ENCODE assay signal across 22 cellular contexts in genomic region chr10:110667620-110668343, GRCh38. TPM values are rescaled to one million over a fixed set of nuclear protein-coding genes. Genes with fewer than 3 reads are reported as not detected.
DNase-seq lines count a peak whose midpoint lies in the region; ATAC-seq and TF ChIP-seq lines count a peak whose summit lies in the region.
"Had no signal": no experiment of that assay in that cellular context is flagged by ENCODE, and none has a peak within 500 bp of the region (broad histone marks: within the 10 kb centered on the region; RNA-seq: fewer than 3 reads in every experiment).

No MANE protein-coding gene starts in this region.

- H3K23ac ChIP-seq in mesendoderm (ENCODE audit: low read length) = no peak overlapping the region

- H3K4me2 ChIP-seq in mesendoderm (ENCODE audit: low read length) (no peak overlapping the region), MM.1S (ENCODE audit: low read depth, low read length) (no peak overlapping the region)

- no peak overlapping the region for H2BK120ac ChIP-seq in mesendoderm (ENCODE audit: low read depth, low read length)

- H3K4me1 ChIP-seq in HUES6 (ENCODE audit: control insufficient read depth, insufficient read depth, low read length) (peaks cover 39% of the 10 kb centered on the region), gastroesophageal sphincter (peaks cover 0 to 10% (median 0%) of the 10 kb centered on the region in 3 donors), mesendoderm (ENCODE audit: control insufficient read depth, low read depth, low read length) (peaks cover 3% of the 10 kb centered on the region), aorta (ENCODE audit: control insufficient read depth in 1 of 2, insufficient read depth in 2 of 2, low read length in 2 of 2) (peaks cover 2 to 6% of the 10 kb centered on the region in 2 donors), MM.1S (ENCODE audit: low read length) (no peaks in the 10 kb centered on the region)
- H3K4me1 ChIP-seq: Caco-2 had no signal

- ATAC-seq in gastroesophageal sphincter (no peak), aorta (ENCODE audit: low FRiP score) (no peak), HG02852 (IDR thresholded peaks at IDR 0.05; ENCODE audit: unreplicated experiment) (no peak)
- ATAC-seq: GM12878 had no signal

- H3F3A ChIP-seq in MM.1S (ENCODE audit: insufficient read depth, low read length) = no peaks in the 10 kb centered on the region

- no peak overlapping the region for H2BK15ac ChIP-seq in mesendoderm (replicated peaks; ENCODE audit: low read depth)

- intact Hi-C loops in aorta (cut with DNase I) = no loop called here

- H3K27ac ChIP-seq in HUES6 (ENCODE audit: low read depth, low read length) = peak overlapping the region; percentile 49; the same call in 1 of the 2 replicates
- H3K27ac ChIP-seq in gastroesophageal sphincter = peak overlapping the region in 3 of 4 donors; percentile 53 to 78 (median 63)
- H3K27ac ChIP-seq in mesendoderm (ENCODE audit: low read depth, low read length) = no peak overlapping the region
- peak overlapping the region; percentile 87 to 98 for H3K27ac ChIP-seq in aorta (ENCODE audit: low read depth in 1 of 2, low read length in 2 of 2)
- no peak overlapping the region for H3K27ac ChIP-seq in MM.1S (ENCODE audit: low read length)
- H3K27ac ChIP-seq: neutrophil, vagina had no signal

- H3K9ac ChIP-seq in HUES6 (ENCODE audit: low read length) (peak overlapping the region; percentile 70), mesendoderm (ENCODE audit: low read length) (no peak overlapping the region), MM.1S (ENCODE audit: low read length) (no peak overlapping the region)

- H2AFZ ChIP-seq in MM.1S (ENCODE audit: low read length) = no peak overlapping the region

- H3K56ac ChIP-seq in mesendoderm (ENCODE audit: low read length) = no peak overlapping the region

- peak overlapping the region; percentile 37 for H3K4me3 ChIP-seq in HUES6 (ENCODE audit: low read depth, low read length)
- no peak overlapping the region for H3K4me3 ChIP-seq in gastroesophageal sphincter
- no peak overlapping the region for H3K4me3 ChIP-seq in mesendoderm (ENCODE audit: low read length)
- H3K4me3 ChIP-seq in aorta (ENCODE audit: low read length in 2 of 2) = no peak overlapping the region
- no peak overlapping the region for H3K4me3 ChIP-seq in MM.1S (ENCODE audit: low read length)
- H3K4me3 ChIP-seq: GM12878, vagina had no signal

- no peaks in the 10 kb centered on the region for H3K9me3 ChIP-seq in HUES6 (ENCODE audit: control insufficient read depth, insufficient read depth, low read depth, low read length)
- no peaks in the 10 kb centered on the region for H3K9me3 ChIP-seq in gastroesophageal sphincter
- no peaks in the 10 kb centered on the region for H3K9me3 ChIP-seq in aorta (ENCODE audit: control insufficient read depth, low read length)
- no peaks in the 10 kb centered on the region for H3K9me3 ChIP-seq in MM.1S (replicated peaks; ENCODE audit: insufficient read depth, low read length)
- H3K9me3 ChIP-seq: Caco-2, neutrophil, vagina had no signal

- no peak overlapping the region for H4K5ac ChIP-seq in mesendoderm (ENCODE audit: low read length)

- no peaks in the 10 kb centered on the region for H3K9me2 ChIP-seq in MM.1S (replicated peaks; ENCODE audit: insufficient read depth, low read length)

- TF ChIP-seq POLR2A in gastroesophageal sphincter (IDR thresholded peaks at IDR 0.05) = no peak

- H3K27me3 ChIP-seq in HUES6 (ENCODE audit: control insufficient read depth, insufficient read depth, low read length) (peaks cover 46% of the 10 kb centered on the region), gastroesophageal sphincter (no peaks in the 10 kb centered on the region), mesendoderm (ENCODE audit: insufficient read depth, low read length, poor library complexity) (peaks cover 2% of the 10 kb centered on the region), aorta (ENCODE audit: control insufficient read depth in 1 of 2, insufficient read depth in 2 of 2, low read length in 1 of 2) (no peaks in the 10 kb centered on the region), MM.1S (replicated peaks; ENCODE audit: insufficient read depth, low read length) (no peaks in the 10 kb centered on the region)
- H3K27me3 ChIP-seq: vagina had no signal

- H2BK5ac ChIP-seq in mesendoderm (ENCODE audit: low read length) = no peak overlapping the region

- no peaks in the 10 kb centered on the region for H4K20me1 ChIP-seq in MM.1S (ENCODE audit: insufficient read depth, low read length)

- DNase-seq in mesendoderm = peak; percentile 88
- no peak for DNase-seq in aorta
- no peak for DNase-seq in MM.1S
- no peak for DNase-seq in COLO829 (ENCODE audit: low spot score)
- DNase-seq: activated CD4-positive, CD25-positive, alpha-beta regulatory T cell treated with anti-CD3 and anti-CD28 coated beads, Interleukin-2, amount 50 U/mL, for 72 hours; activated effector memory CD4-positive, alpha-beta T cell treated with Interleukin-2 at 50 U/mL for 16 hours; Caco-2; effector CD8-positive, alpha-beta T cell; GF-D8; kidney; midbrain; NCI-H1417 treated with DMSO at 0.1 percent for 48 hours; NCI-H2171; NCI-H69; stimulated activated CD4-positive, alpha-beta T cell treated with anti-CD3 and anti-CD28 coated beads, Interleukin-2, amount 100 ng/mL, for 48 hours; T-helper 9 cell had no signal

- no peak for TF ChIP-seq CTCF in gastroesophageal sphincter (IDR thresholded peaks at IDR 0.05)
- TF ChIP-seq CTCF in MM.1S (IDR thresholded peaks at IDR 0.05; ENCODE audit: low read length) = no peak

- no peak for TF ChIP-seq EP300 in gastroesophageal sphincter (IDR thresholded peaks at IDR 0.05)

- no peak overlapping the region for H3K18ac ChIP-seq in mesendoderm (ENCODE audit: low read length)

- no peak overlapping the region for H3K4ac ChIP-seq in mesendoderm (ENCODE audit: low read depth, low read length)

- no peak overlapping the region for H4K8ac ChIP-seq in mesendoderm (ENCODE audit: low read depth, low read length)

- no peak overlapping the region for H2AK5ac ChIP-seq in mesendoderm (ENCODE audit: low read length)

- WGBS in gastroesophageal sphincter (ENCODE audit: low coverage in 1 of 2), 2 donors = 46 to 60% methylated on average over 7 to 9 of the region's 9 CpGs
- no CpG with 5 or more reads among the region's 9 CpGs for WGBS in mesendoderm (ENCODE audit: extremely low coverage, insufficient coverage, low lambda C conversion rate)
- 27 to 30% methylated on average over 9 of the region's 9 CpGs for WGBS in aorta, 2 donors

- H3K36me3 ChIP-seq in HUES6 (ENCODE audit: control insufficient read depth, insufficient read depth, low read length) (no peaks in the 10 kb centered on the region), gastroesophageal sphincter (no peaks in the 10 kb centered on the region), mesendoderm (ENCODE audit: control insufficient read depth, insufficient read depth, low read length) (no peaks in the 10 kb centered on the region), aorta (ENCODE audit: control insufficient read depth in 1 of 2, insufficient read depth in 2 of 2, low read length in 1 of 2) (no peaks in the 10 kb centered on the region), MM.1S (replicated peaks; ENCODE audit: insufficient read depth, low read length) (no peaks in the 10 kb centered on the region)
- H3K36me3 ChIP-seq: neutrophil, vagina had no signal

- no peaks in the 10 kb centered on the region for H3K79me2 ChIP-seq in mesendoderm (ENCODE audit: control insufficient read depth, insufficient read depth, low read length)
- H3K79me2 ChIP-seq in MM.1S (ENCODE audit: low read length) = no peaks in the 10 kb centered on the region

- no peaks in the 10 kb centered on the region for H3K79me1 ChIP-seq in mesendoderm (ENCODE audit: low read length)

RNA-seq across cellular contexts. Expression of gene RBM20, which starts 23.6 kb away (rescaled TPM):
- total RNA-seq in gastroesophageal sphincter = 1 to 10 TPM in 3 of 4 donors, under 1 TPM in 1; 0.62 to 7.4 (median 3.9) TPM
- polyA plus RNA-seq in mesendoderm (2013, experiment 1 of 2) = 0.44 TPM
- 0.48 TPM for polyA plus RNA-seq in mesendoderm (2013, experiment 2 of 2)
- total RNA-seq in aorta = 10 to 100 TPM in 1 of 2 donors, 1 to 10 TPM in 1; 9.9 to 11.2 TPM
- 1 to 10 TPM; 2.9 to 6.0 TPM for polyA plus RNA-seq in aorta

Comparison
In these comparisons a context has a peak if more than half of its experiments do, and no peak if none do; other contexts are left out.
1. H3K27ac ChIP-seq: peak in HUES6 (single experiment), gastroesophageal sphincter (3 of 4) and aorta (2 of 2); none in mesendoderm (single experiment) and MM.1S (single experiment).